Comparison of ENCODE assay signal across 1 cellular context in the genomic region with DNA sequence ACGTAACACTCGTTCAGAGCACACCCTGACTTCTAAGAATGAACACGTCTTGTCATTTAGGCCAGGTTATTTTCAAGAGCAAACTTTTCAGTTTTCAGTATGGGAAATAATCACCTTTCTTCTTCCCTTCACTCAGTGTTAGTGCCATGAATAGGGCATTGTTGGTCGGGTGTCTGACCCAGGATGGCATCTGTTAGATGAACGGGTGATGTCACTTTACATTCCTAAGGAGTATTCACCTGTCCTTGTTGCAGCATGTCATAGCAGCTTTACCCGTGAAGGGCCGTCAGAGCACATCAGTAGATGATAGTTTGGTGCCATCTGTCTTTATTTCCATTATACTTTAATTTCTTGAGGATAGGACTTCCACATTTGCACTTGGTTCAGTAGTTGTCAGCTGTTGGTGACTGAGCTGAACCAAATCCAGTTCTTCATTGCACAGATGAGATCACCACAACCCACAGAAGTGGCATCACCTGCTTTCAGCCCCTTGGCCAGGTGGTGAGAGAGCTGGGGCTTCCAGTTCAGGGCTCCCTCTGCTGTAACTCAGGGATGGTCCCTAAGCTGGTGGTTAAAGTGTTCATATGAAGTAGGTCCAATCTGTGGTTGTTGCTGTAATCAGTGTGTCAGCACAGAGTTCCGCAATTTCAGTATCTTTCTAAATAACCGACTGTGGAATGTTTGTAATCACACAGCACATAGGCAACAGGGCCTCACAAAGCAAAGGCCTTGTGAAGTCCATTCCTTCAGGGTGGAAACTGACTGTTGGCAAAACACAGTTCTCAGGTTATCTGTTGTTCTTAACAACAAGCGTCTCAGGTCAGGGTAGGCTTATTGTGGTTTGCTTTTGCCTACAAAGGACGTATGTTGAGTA.
TF ChIP-seq lines count a peak whose summit lies in the region.

No MANE protein-coding gene starts in this region.

TF ChIP-seq in IMR-90, 13 proteins besides CTCF, POLR2A, EP300 and RAD21 (continued from another document):
- TF ChIP-seq MAFK (IDR thresholded peaks at IDR 0.05; ENCODE audit: low read depth, low read length) = no peak
- no peak for TF ChIP-seq MXI1 (IDR thresholded peaks at IDR 0.05; ENCODE audit: borderline replicate concordance, low read depth, low read length)
- no peak for TF ChIP-seq BHLHE40 (IDR thresholded peaks at IDR 0.05; ENCODE audit: low read depth, low read length)
- TF ChIP-seq, protein P1, sequence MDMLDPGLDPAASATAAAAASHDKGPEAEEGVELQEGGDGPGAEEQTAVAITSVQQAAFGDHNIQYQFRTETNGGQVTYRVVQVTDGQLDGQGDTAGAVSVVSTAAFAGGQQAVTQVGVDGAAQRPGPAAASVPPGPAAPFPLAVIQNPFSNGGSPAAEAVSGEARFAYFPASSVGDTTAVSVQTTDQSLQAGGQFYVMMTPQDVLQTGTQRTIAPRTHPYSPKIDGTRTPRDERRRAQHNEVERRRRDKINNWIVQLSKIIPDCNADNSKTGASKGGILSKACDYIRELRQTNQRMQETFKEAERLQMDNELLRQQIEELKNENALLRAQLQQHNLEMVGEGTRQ (IDR thresholded peaks at IDR 0.05; ENCODE audit: low read depth, low read length) = no peak
- TF ChIP-seq SMC3 (IDR thresholded peaks at IDR 0.05; ENCODE audit: low read depth, low read length) = no peak
- TF ChIP-seq, protein P2, sequence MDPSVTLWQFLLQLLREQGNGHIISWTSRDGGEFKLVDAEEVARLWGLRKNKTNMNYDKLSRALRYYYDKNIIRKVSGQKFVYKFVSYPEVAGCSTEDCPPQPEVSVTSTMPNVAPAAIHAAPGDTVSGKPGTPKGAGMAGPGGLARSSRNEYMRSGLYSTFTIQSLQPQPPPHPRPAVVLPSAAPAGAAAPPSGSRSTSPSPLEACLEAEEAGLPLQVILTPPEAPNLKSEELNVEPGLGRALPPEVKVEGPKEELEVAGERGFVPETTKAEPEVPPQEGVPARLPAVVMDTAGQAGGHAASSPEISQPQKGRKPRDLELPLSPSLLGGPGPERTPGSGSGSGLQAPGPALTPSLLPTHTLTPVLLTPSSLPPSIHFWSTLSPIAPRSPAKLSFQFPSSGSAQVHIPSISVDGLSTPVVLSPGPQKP (IDR thresholded peaks at IDR 0.05; ENCODE audit: borderline replicate concordance, low read depth, low read length) = no peak
- no peak for TF ChIP-seq RFX5 (IDR thresholded peaks at IDR 0.05; ENCODE audit: low read depth, low read length)
- no peak for TF ChIP-seq CHD1 (IDR thresholded peaks at IDR 0.05; ENCODE audit: low read depth, low read length)
- no peak for TF ChIP-seq FOS (IDR thresholded peaks at IDR 0.05; ENCODE audit: low read depth, low read length)
